ENCODE assay signal across 15 cellular contexts in the genomic region with DNA sequence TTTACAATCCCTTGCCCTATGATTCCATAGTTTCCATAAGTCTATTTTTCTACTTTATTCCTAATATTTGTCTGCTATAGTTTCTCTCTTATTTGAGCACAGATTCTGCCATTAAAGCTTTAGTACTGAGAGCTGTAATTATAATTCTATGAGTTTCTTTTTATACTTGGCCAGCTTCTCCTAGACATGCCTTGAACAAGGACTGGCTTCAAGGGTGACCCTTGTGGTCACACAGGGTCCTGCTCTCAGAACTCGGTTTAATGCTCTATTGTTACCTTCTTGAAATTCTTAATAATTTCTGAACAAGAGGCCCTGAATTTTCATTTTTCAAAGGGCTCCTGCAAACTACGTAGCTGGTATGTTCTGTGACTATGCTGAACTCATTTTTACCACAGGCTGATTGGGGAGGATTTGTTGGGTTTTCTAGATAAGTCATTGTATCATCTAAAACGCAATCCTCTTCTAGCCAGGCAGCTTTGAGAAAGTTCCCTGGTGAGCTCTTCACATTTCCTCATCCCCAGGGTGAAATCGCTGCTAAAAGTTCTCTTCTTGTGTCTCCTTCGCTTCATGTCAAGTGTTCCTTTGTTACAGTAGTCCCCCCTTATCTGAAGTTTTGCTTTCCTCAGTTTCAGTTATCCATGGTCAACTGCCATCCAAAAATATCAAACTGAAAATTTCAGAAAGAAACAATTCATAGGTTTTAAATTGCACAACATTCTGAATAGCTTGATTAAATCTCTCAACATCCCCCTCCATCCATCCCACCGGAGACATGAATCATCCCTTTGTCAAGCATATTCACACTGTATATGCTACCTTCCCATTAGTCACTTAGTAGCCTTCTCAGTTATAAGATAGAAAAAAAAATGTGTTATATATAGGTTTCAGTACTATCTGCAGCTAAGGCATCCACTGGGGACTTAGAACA. TPM values are rescaled to one million over a fixed set of nuclear protein-coding genes. Genes with fewer than 3 reads are reported as not detected.
A peak's percentile ranks its signal among the peaks of the same experiment; 100 is the strongest.
DNase-seq lines count a peak whose midpoint lies in the region; ATAC-seq and TF ChIP-seq lines count a peak whose summit lies in the region.
"Had no signal": no experiment of that assay in that cellular context is flagged by ENCODE, and none has a peak within 500 bp of the region (broad histone marks: within the 10 kb centered on the region; RNA-seq: fewer than 3 reads in every experiment).

No MANE protein-coding gene starts in this region.

- H2BK5ac ChIP-seq in IMR-90 (ENCODE audit: low read depth, low read length, poor library complexity, severe bottlenecking): no peak overlapping the region

- H4K20me1 ChIP-seq in IMR-90 (ENCODE audit: insufficient read depth, low read length): no peaks in the 10 kb centered on the region

- no TSS peak for BruUV-seq in IMR-90 (replicated peaks; lab: Mats Ljungman, UMichigan)

- H3K9me1 ChIP-seq in IMR-90 (ENCODE audit: insufficient read depth, low read length): no peaks in the 10 kb centered on the region

- TF ChIP-seq RAD21 in IMR-90 (IDR thresholded peaks at IDR 0.05; ENCODE audit: low read length): no peak

- no peak overlapping the region for H2AFZ ChIP-seq in IMR-90 (replicated peaks; ENCODE audit: low read length, poor library complexity)

- H3K36me3 ChIP-seq in IMR-90 (ENCODE audit: control insufficient read depth, insufficient read depth, low read length): no peaks in the 10 kb centered on the region
- H3K36me3 ChIP-seq: prostate gland had no signal

- H3K27ac Mint-ChIP-seq in WTC11 (no peak overlapping the region), glutamatergic neuron (ENCODE audit: unreplicated experiment) (no peak overlapping the region)
- no peak overlapping the region for H3K27ac Mint-ChIP-seq in activated CD4-positive, alpha-beta T cell treated with anti-CD3 and anti-CD28 coated beads, Interleukin-2, amount 10 ng/mL, durations not matched to agents 7 days and 5 days

- CTCF ChIA-PET in IMR-90 (lab: Yijun Ruan, JAX): interaction anchor here (2.2 kb wide), 1 partner anchor 12 kb away, joined by 7 read pairs; no protein-coding TSS in a partner anchor
- CTCF ChIA-PET in WTC11 (lab: Charles Lee): interaction anchor here (0.6 to 5.0 kb wide), 15 partner anchors 11 to 273 kb away, joined by 3 to 44 read pairs (median 4); partner anchors contain the start of gene PLCL2
- CTCF ChIA-PET in activated CD4-positive, alpha-beta T cell treated with anti-CD3 and anti-CD28 coated beads, Interleukin-2, amount 10 ng/mL, durations not matched to agents 7 days and 5 days (lab: Charles Lee): interaction anchor here (0.8 to 4.0 kb wide), 6 partner anchors 9 to 34 kb away, joined by 3 to 19 read pairs (median 4); partner anchors contain the start of gene PLCL2

- H3K27me3 Mint-ChIP-seq in WTC11 (ENCODE audit: low read depth) (no peaks in the 10 kb centered on the region; the same call in 1 of the 2 replicates), glutamatergic neuron (ENCODE audit: unreplicated experiment) (no peaks in the 10 kb centered on the region)
- H3K27me3 Mint-ChIP-seq in activated CD4-positive, alpha-beta T cell treated with anti-CD3 and anti-CD28 coated beads, Interleukin-2, amount 10 ng/mL, durations not matched to agents 7 days and 5 days: peaks cover 18% of the 10 kb centered on the region

- peaks cover 2% of the 10 kb centered on the region for H3K27me3 ChIP-seq in IMR-90 (ENCODE audit: control insufficient read depth, insufficient read depth, low read length)

- DNase-seq in EL (peak; percentile 23), IMR-90 (no peak), WTC11 (ENCODE audit: low spot score) (no peak), glutamatergic neuron (no peak), NCI-H1694 (lab: John Stamatoyannopoulos, UW) (no peak), Ammon's horn (ENCODE audit: low spot score) (no peak), D341Med (ENCODE audit: low spot score) (no peak)
- DNase-seq in activated CD4-positive, alpha-beta T cell treated with anti-CD3 and anti-CD28 coated beads, Interleukin-2, amount 10 ng/mL, durations not matched to agents 7 days and 5 days: no peak
- DNase-seq: activated effector memory CD4-positive, alpha-beta T cell treated with Interleukin-2 at 50 U/mL for 16 hours; anterior cingulate cortex; NCI-H1694 treated with DMSO at 0.1 percent for 48 hours; substantia nigra; T-helper 1 cell had no signal

- no CpG with 5 or more reads among the region's 6 CpGs for WGBS in IMR-90 (ENCODE audit: extremely low coverage in 2 of 2, insufficient read length in 1 of 2), 2 experiments

- H4K5ac ChIP-seq in IMR-90 (ENCODE audit: low read depth, low read length): no peak overlapping the region

- dilution Hi-C loops in IMR-90 (cut with HindIII; ENCODE audit: low sequenced_read_pairs, unreplicated experiment): no loop called here

- H2BK15ac ChIP-seq in IMR-90 (ENCODE audit: low read depth, low read length): no peak overlapping the region

- no peak overlapping the region for H3K4me2 ChIP-seq in IMR-90 (ENCODE audit: low read depth, low read length)

- H3K36me3 Mint-ChIP-seq in WTC11: no peaks in the 10 kb centered on the region
- no peaks in the 10 kb centered on the region for H3K36me3 Mint-ChIP-seq in glutamatergic neuron (ENCODE audit: unreplicated experiment)
- no peaks in the 10 kb centered on the region for H3K36me3 Mint-ChIP-seq in activated CD4-positive, alpha-beta T cell treated with anti-CD3 and anti-CD28 coated beads, Interleukin-2, amount 10 ng/mL, durations not matched to agents 7 days and 5 days (ENCODE audit: low read depth)

- H3K79me1 ChIP-seq in IMR-90 (ENCODE audit: low read depth in 1 of 2, low read length in 2 of 2): no peaks in the 10 kb centered on the region

- no peak overlapping the region for H2BK120ac ChIP-seq in IMR-90 (ENCODE audit: low read depth, low read length)

- no peak for TF ChIP-seq POLR2A in IMR-90 (IDR thresholded peaks at IDR 0.05; ENCODE audit: low read depth, low read length)

- H3K4me3 Mint-ChIP-seq in WTC11: no peak overlapping the region
- no peak overlapping the region for H3K4me3 Mint-ChIP-seq in glutamatergic neuron (ENCODE audit: unreplicated experiment)
- no peak overlapping the region for H3K4me3 Mint-ChIP-seq in activated CD4-positive, alpha-beta T cell treated with anti-CD3 and anti-CD28 coated beads, Interleukin-2, amount 10 ng/mL, durations not matched to agents 7 days and 5 days

- H2AK5ac ChIP-seq in IMR-90 (ENCODE audit: low read depth, low read length): no peak overlapping the region

- no peak overlapping the region for H3K14ac ChIP-seq in IMR-90 (replicated peaks; ENCODE audit: low read depth, low read length)

- in situ Hi-C loops in IMR-90 (cut with MboI; ENCODE audit: low sequenced_read_pairs): no loop called here

- no peaks in the 10 kb centered on the region for H3K4me1 ChIP-seq in IMR-90 (ENCODE audit: control insufficient read depth, insufficient read depth, low read length)
- H3K4me1 ChIP-seq: prostate gland had no signal

- no peak overlapping the region for H3K9ac ChIP-seq in IMR-90 (ENCODE audit: low read depth, low read length)

- no peak overlapping the region for H3K23ac ChIP-seq in IMR-90 (ENCODE audit: low read depth, low read length)

- no peak overlapping the region for H3K18ac ChIP-seq in IMR-90 (ENCODE audit: low read depth, low read length)

- TF ChIP-seq CTCF in IMR-90 (conservative IDR thresholded peaks at IDR 0.05; ENCODE audit: low read depth, low read length) (no peak), WTC11 (IDR thresholded peaks at IDR 0.05) (no peak), glutamatergic neuron (IDR thresholded peaks at IDR 0.05; ENCODE audit: partially characterized antibody, unreplicated experiment) (peak; percentile 34)

- POLR2A ChIA-PET in IMR-90 (lab: Charles Lee; ENCODE audit: unreplicated experiment) (no interaction called here), WTC11 (lab: Charles Lee) (no interaction called here)
- POLR2A ChIA-PET in activated CD4-positive, alpha-beta T cell treated with anti-CD3 and anti-CD28 coated beads, Interleukin-2, amount 10 ng/mL, durations not matched to agents 7 days and 5 days (lab: Charles Lee): interaction anchor here (0.6 kb wide), 1 partner anchor 450 kb away, joined by 3 read pairs; no protein-coding TSS in a partner anchor

- no peak overlapping the region for H3K4me3 ChIP-seq in IMR-90 (ENCODE audit: insufficient read depth, low read depth, low read length)
- H3K4me3 ChIP-seq: coronary artery, prostate gland had no signal

- H3K9me3 ChIP-seq in IMR-90 (ENCODE audit: control insufficient read depth, insufficient read depth, low read length): no peaks in the 10 kb centered on the region
- H3K9me3 ChIP-seq: prostate gland had no signal

- H2BK20ac ChIP-seq in IMR-90 (ENCODE audit: low read depth, low read length): no peak overlapping the region

- H4K8ac ChIP-seq in IMR-90 (ENCODE audit: low read depth in 2 of 2, low read length in 2 of 2): no peak overlapping the region

- H3K4me1 Mint-ChIP-seq in WTC11 (no peaks in the 10 kb centered on the region), glutamatergic neuron (ENCODE audit: low read depth, unreplicated experiment) (peaks cover 5% of the 10 kb centered on the region)
- H3K4me1 Mint-ChIP-seq in activated CD4-positive, alpha-beta T cell treated with anti-CD3 and anti-CD28 coated beads, Interleukin-2, amount 10 ng/mL, durations not matched to agents 7 days and 5 days: peaks cover under 1% of the 10 kb centered on the region

- no peak overlapping the region for H3K4ac ChIP-seq in IMR-90 (ENCODE audit: low read depth, low read length)

- H3K27ac ChIP-seq in IMR-90 (ENCODE audit: insufficient read depth, low read length): no peak overlapping the region
- H3K27ac ChIP-seq: coronary artery, prostate gland had no signal

- no peak overlapping the region for H4K91ac ChIP-seq in IMR-90 (ENCODE audit: insufficient read depth, low read depth, low read length)

- intact Hi-C loops in IMR-90 (cut with micrococcal nuclease): no loop called here

- no peaks in the 10 kb centered on the region for H3K9me3 Mint-ChIP-seq in WTC11
- H3K9me3 Mint-ChIP-seq in glutamatergic neuron (ENCODE audit: unreplicated experiment): no peaks in the 10 kb centered on the region
- H3K9me3 Mint-ChIP-seq in activated CD4-positive, alpha-beta T cell treated with anti-CD3 and anti-CD28 coated beads, Interleukin-2, amount 10 ng/mL, durations not matched to agents 7 days and 5 days: no peaks in the 10 kb centered on the region

- no peak overlapping the region for H2AK9ac ChIP-seq in IMR-90 (replicated peaks; ENCODE audit: low read depth, low read length, poor library complexity)

- H3K56ac ChIP-seq in IMR-90 (ENCODE audit: extremely low read depth, insufficient read depth, low read length): no peak overlapping the region

- no peak for ATAC-seq in IMR-90 (ENCODE audit: low read depth)
- ATAC-seq in WTC11: peak; percentile 72

TF ChIP-seq in WTC11, 78 proteins besides CTCF, POLR2A, EP300 and RAD21 (continues in another document):
- no peak for TF ChIP-seq CBFB (CRISPR knock-in tag; IDR thresholded peaks at IDR 0.05; ENCODE audit: low read depth)
- no peak for TF ChIP-seq ZNF423 (CRISPR knock-in tag; IDR thresholded peaks at IDR 0.05)

RNA-seq across cellular contexts. Expression of gene PLCL2, which starts 12.6 kb away (rescaled TPM):
- total RNA-seq in IMR-90 (2012; rRNA removed) (3.8 and 4.2 TPM in 2 replicates), WTC11 (2021) (9.1 to 11.8 TPM (median 10.4 TPM) in 3 replicates), glutamatergic neuron (ENCODE audit: unreplicated experiment) (71.1 TPM)
- 0.79 and 0.92 TPM in 2 replicates for polyA plus RNA-seq in IMR-90 (2012; rRNA removed)
- 0.22 and 0.92 TPM in 2 replicates for polyA plus RNA-seq in IMR-90 (2012; cell fraction: cytosol; rRNA removed)
- 0.12 and 0.58 TPM in 2 replicates for polyA plus RNA-seq in IMR-90 (2012; cell fraction: nucleus; rRNA removed; ENCODE audit: low replicate concordance)
- total RNA-seq in activated CD4-positive, alpha-beta T cell treated with anti-CD3 and anti-CD28 coated beads, Interleukin-2, amount 10 ng/mL, durations not matched to agents 7 days and 5 days: 10 to 100 TPM; 48.8 to 50.9 TPM
